Comparison of ENCODE assay signal across 8 cellular contexts in the genomic region with DNA sequence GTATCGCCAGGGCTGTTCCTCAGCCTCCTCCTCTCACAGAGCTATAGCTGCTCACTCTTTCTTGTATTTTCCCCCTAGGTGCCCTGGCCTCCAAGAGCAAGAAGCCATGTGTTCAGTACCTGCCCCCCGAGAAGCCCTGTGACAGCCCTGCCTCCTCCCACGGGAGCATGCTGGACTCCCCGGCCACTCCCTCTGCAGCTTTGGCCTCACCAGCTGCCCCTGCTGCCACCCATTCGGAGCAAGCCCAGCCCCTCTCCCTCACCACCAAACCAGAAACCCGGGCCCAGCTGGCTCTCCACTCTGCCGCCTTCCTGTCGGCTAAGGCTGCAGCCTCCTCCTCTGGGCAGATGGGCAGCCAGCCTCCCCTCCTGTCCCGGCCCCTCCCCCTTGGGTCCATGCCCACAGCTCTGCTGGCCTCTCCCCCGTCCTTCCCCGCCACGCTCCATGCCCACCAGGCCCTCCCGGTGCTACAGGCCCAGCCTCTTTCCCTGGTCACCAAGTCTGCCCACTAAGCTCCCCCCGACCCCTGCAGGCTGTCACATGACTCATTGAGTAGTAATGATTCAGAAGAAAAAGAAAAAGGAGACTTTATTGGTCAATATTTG. TPM values are rescaled to one million over a fixed set of nuclear protein-coding genes. Genes with fewer than 3 reads are reported as not detected.
DNase-seq lines count a peak whose midpoint lies in the region; ATAC-seq and TF ChIP-seq lines count a peak whose summit lies in the region.

No MANE protein-coding gene starts in this region.

- POLR2A ChIA-PET in CD8-positive, alpha-beta T cell (lab: Charles Lee) = interaction anchor here (0.6 to 4.8 kb wide), 7 partner anchors 9 to 363 kb away, joined by 3 to 54 read pairs (median 7); a partner anchor contains a TSS
- POLR2A ChIA-PET in activated CD8-positive, alpha-beta T cell treated with anti-CD3 and anti-CD28 coated beads, Interleukin-2, amount 10 ng/mL, durations not matched to agents 7 days and 5 days (lab: Charles Lee) = interaction anchor here (1.0 to 2.7 kb wide), 9 partner anchors 9 to 102 kb away, joined by 3 to 26 read pairs (median 7); a partner anchor contains a TSS
- POLR2A ChIA-PET in GM10248 (lab: Yijun Ruan, JAX) = no interaction called here

- peak overlapping the region; percentile 38 for H3K27ac ChIP-seq in CD8-positive, alpha-beta T cell (ENCODE audit: low read depth, low read length)
- H3K27ac ChIP-seq in HL-60 (replicated peaks) = peak overlapping the region; percentile 71

- H3K9me3 Mint-ChIP-seq in CD8-positive, alpha-beta T cell = no peaks in the 10 kb centered on the region
- H3K9me3 Mint-ChIP-seq in activated CD8-positive, alpha-beta T cell treated with anti-CD3 and anti-CD28 coated beads, Interleukin-2, amount 10 ng/mL, durations not matched to agents 7 days and 5 days (ENCODE audit: insufficient read depth) = no peaks in the 10 kb centered on the region
- H3K9me3 Mint-ChIP-seq in stimulated activated naive CD8-positive, alpha-beta T cell treated with anti-CD3 and anti-CD28 coated beads, Interleukin-15, Interleukin-2, amounts not matched to agents 100 ng/mL and 50 ng/mL, for 24 hours = no peaks in the 10 kb centered on the region

- CTCF ChIA-PET in CD8-positive, alpha-beta T cell (lab: Charles Lee) = interaction anchor here (0.6 to 16.6 kb wide), 4 partner anchors 9 to 111 kb away, joined by 3 to 136 read pairs (median 6); a partner anchor contains a TSS
- CTCF ChIA-PET in activated CD8-positive, alpha-beta T cell treated with anti-CD3 and anti-CD28 coated beads, Interleukin-2, amount 10 ng/mL, durations not matched to agents 7 days and 5 days (lab: Charles Lee) = interaction anchor here (0.5 to 2.8 kb wide), 7 partner anchors 9 to 510 kb away, joined by 3 to 49 read pairs (median 4); a partner anchor contains a TSS
- CTCF ChIA-PET in GM10248 (lab: Yijun Ruan, JAX) = interaction anchor here (0.8 to 3.3 kb wide), 4 partner anchors 9 to 24 kb away, joined by 3 to 46 read pairs (median 6); no protein-coding TSS in a partner anchor

- no peaks in the 10 kb centered on the region for H3K27me3 ChIP-seq in CD8-positive, alpha-beta T cell (ENCODE audit: insufficient read depth, low read length)
- H3K27me3 ChIP-seq in HL-60 (ENCODE audit: insufficient read depth, poor library complexity, severe bottlenecking) = no peaks in the 10 kb centered on the region

- no peaks in the 10 kb centered on the region for H3K36me3 ChIP-seq in CD8-positive, alpha-beta T cell (ENCODE audit: insufficient read depth, low read length)

- H3K4me3 Mint-ChIP-seq in CD8-positive, alpha-beta T cell = peak overlapping the region; percentile 89
- H3K4me3 Mint-ChIP-seq in activated CD8-positive, alpha-beta T cell treated with anti-CD3 and anti-CD28 coated beads, Interleukin-2, amount 10 ng/mL, durations not matched to agents 7 days and 5 days = peak overlapping the region; percentile 62
- peak overlapping the region; percentile 70 for H3K4me3 Mint-ChIP-seq in stimulated activated naive CD8-positive, alpha-beta T cell treated with anti-CD3 and anti-CD28 coated beads, Interleukin-15, Interleukin-2, amounts not matched to agents 100 ng/mL and 50 ng/mL, for 24 hours

- no peak for DNase-seq in CD8-positive, alpha-beta T cell
- DNase-seq in HL-60 (ENCODE audit: low read depth in 1 of 2, low spot score in 1 of 2) = peak in 1 of 2 experiments; percentile 54
- DNase-seq in activated CD8-positive, alpha-beta T cell treated with anti-CD3 and anti-CD28 coated beads, Interleukin-2, amount 10 ng/mL, durations not matched to agents 7 days and 5 days = no peak
- DNase-seq in hypothalamus (lab: John Stamatoyannopoulos, UW) = peak in 36 of 51 donors; percentile 11 to 78 (median 39)
- DNase-seq in GM10248 (ENCODE audit: extremely low spot score) = no peak
- DNase-seq in erythroblast (lab: John Stamatoyannopoulos, UW) = no peak

- peak overlapping the region; percentile 97 for H3K27ac Mint-ChIP-seq in CD8-positive, alpha-beta T cell
- H3K27ac Mint-ChIP-seq in activated CD8-positive, alpha-beta T cell treated with anti-CD3 and anti-CD28 coated beads, Interleukin-2, amount 10 ng/mL, durations not matched to agents 7 days and 5 days = peak overlapping the region; percentile 78
- H3K27ac Mint-ChIP-seq in stimulated activated naive CD8-positive, alpha-beta T cell treated with anti-CD3 and anti-CD28 coated beads, Interleukin-15, Interleukin-2, amounts not matched to agents 100 ng/mL and 50 ng/mL, for 24 hours = peak overlapping the region; percentile 52

- intact Hi-C loops in CD8-positive, alpha-beta T cell (cut with DNase I, micrococcal nuclease) = no loop called here

- no peak for TF ChIP-seq POLR2A in erythroblast (IDR thresholded peaks at IDR 0.05; ENCODE audit: low read length)

- H3K4me1 Mint-ChIP-seq in CD8-positive, alpha-beta T cell (ENCODE audit: low read depth) = peaks cover 46% of the 10 kb centered on the region
- peaks cover 39% of the 10 kb centered on the region for H3K4me1 Mint-ChIP-seq in activated CD8-positive, alpha-beta T cell treated with anti-CD3 and anti-CD28 coated beads, Interleukin-2, amount 10 ng/mL, durations not matched to agents 7 days and 5 days (ENCODE audit: low read depth)
- peaks cover 44% of the 10 kb centered on the region for H3K4me1 Mint-ChIP-seq in stimulated activated naive CD8-positive, alpha-beta T cell treated with anti-CD3 and anti-CD28 coated beads, Interleukin-15, Interleukin-2, amounts not matched to agents 100 ng/mL and 50 ng/mL, for 24 hours (ENCODE audit: low read depth)

- H3K4me1 ChIP-seq in CD8-positive, alpha-beta T cell (ENCODE audit: insufficient read depth, low read length) = peaks cover 32% of the 10 kb centered on the region

- H3K4me3 ChIP-seq in CD8-positive, alpha-beta T cell (ENCODE audit: low read depth, low read length) = peak overlapping the region; percentile 48
- H3K4me3 ChIP-seq in HL-60 (replicated peaks; ENCODE audit: insufficient read depth, low read length) = no peak overlapping the region

- peak; percentile 20 for ATAC-seq in CD8-positive, alpha-beta T cell
- peak; percentile 12 for ATAC-seq in activated CD8-positive, alpha-beta T cell treated with anti-CD3 and anti-CD28 coated beads, Interleukin-2, amount 10 ng/mL, durations not matched to agents 7 days and 5 days
- ATAC-seq in HG02973 (IDR thresholded peaks at IDR 0.05; ENCODE audit: unreplicated experiment) = no peak

- H3K9me3 ChIP-seq in CD8-positive, alpha-beta T cell (ENCODE audit: low read length) = no peaks in the 10 kb centered on the region

- no peak for TF ChIP-seq CTCF in CD8-positive, alpha-beta T cell (IDR thresholded peaks at IDR 0.05)
- TF ChIP-seq CTCF in HL-60 (IDR thresholded peaks at IDR 0.05; ENCODE audit: insufficient read depth, low read length) (no peak), GM10248 (IDR thresholded peaks at IDR 0.05; ENCODE audit: control extremely low read depth, extremely low read depth, low read depth, missing control alignments) (no peak)

- no peaks in the 10 kb centered on the region for H3K27me3 Mint-ChIP-seq in CD8-positive, alpha-beta T cell (ENCODE audit: low read depth)
- H3K27me3 Mint-ChIP-seq in activated CD8-positive, alpha-beta T cell treated with anti-CD3 and anti-CD28 coated beads, Interleukin-2, amount 10 ng/mL, durations not matched to agents 7 days and 5 days (ENCODE audit: low read depth) = peaks cover 4% of the 10 kb centered on the region
- no peaks in the 10 kb centered on the region for H3K27me3 Mint-ChIP-seq in stimulated activated naive CD8-positive, alpha-beta T cell treated with anti-CD3 and anti-CD28 coated beads, Interleukin-15, Interleukin-2, amounts not matched to agents 100 ng/mL and 50 ng/mL, for 24 hours

- peaks cover 12% of the 10 kb centered on the region for H3K36me3 Mint-ChIP-seq in CD8-positive, alpha-beta T cell
- H3K36me3 Mint-ChIP-seq in activated CD8-positive, alpha-beta T cell treated with anti-CD3 and anti-CD28 coated beads, Interleukin-2, amount 10 ng/mL, durations not matched to agents 7 days and 5 days (ENCODE audit: low read depth) = peaks cover 23% of the 10 kb centered on the region
- peaks cover 6% of the 10 kb centered on the region for H3K36me3 Mint-ChIP-seq in stimulated activated naive CD8-positive, alpha-beta T cell treated with anti-CD3 and anti-CD28 coated beads, Interleukin-15, Interleukin-2, amounts not matched to agents 100 ng/mL and 50 ng/mL, for 24 hours (ENCODE audit: low read depth)

RNA-seq across cellular contexts. Expression of a gene that starts 18.7 kb away (rescaled TPM):
- total RNA-seq in CD8-positive, alpha-beta T cell = 100 to 1,000 TPM; 127 to 128 TPM
- 100 to 1,000 TPM; 100 to 102 TPM for total RNA-seq in activated CD8-positive, alpha-beta T cell treated with anti-CD3 and anti-CD28 coated beads, Interleukin-2, amount 10 ng/mL, durations not matched to agents 7 days and 5 days

RNA-seq across cellular contexts. Expression of a gene that starts 45.3 kb away (rescaled TPM):
- total RNA-seq in CD8-positive, alpha-beta T cell = 10 to 100 TPM; 19.0 to 19.6 TPM
- 10 to 100 TPM; 27.8 to 28.4 TPM for total RNA-seq in activated CD8-positive, alpha-beta T cell treated with anti-CD3 and anti-CD28 coated beads, Interleukin-2, amount 10 ng/mL, durations not matched to agents 7 days and 5 days

RNA-seq across cellular contexts. Expression of a gene that starts 45.5 kb away (rescaled TPM):
- total RNA-seq in CD8-positive, alpha-beta T cell = 10 to 100 TPM; 10.8 to 12.1 TPM
- 10 to 100 TPM; 14.4 to 19.9 TPM for total RNA-seq in activated CD8-positive, alpha-beta T cell treated with anti-CD3 and anti-CD28 coated beads, Interleukin-2, amount 10 ng/mL, durations not matched to agents 7 days and 5 days

Comparison
In these comparisons a context has a peak if more than half of its experiments do, and no peak if none do; other contexts are left out.
1. DNase-seq: peak in hypothalamus (36 of 51); none in CD8-positive, alpha-beta T cell (0 of 7), activated CD8-positive, alpha-beta T cell treated with anti-CD3 and anti-CD28 coated beads, Interleukin-2, amount 10 ng/mL, durations not matched to agents 7 days and 5 days (single experiment), GM10248 (single experiment) and erythroblast (0 of 2).
2. Peak in every context shown above with its lines, with median percentiles within 50 percentile points of each other: H3K27ac Mint-ChIP-seq and H3K4me3 Mint-ChIP-seq.